Comparison of ENCODE assay signal across 10 cellular contexts in genomic region chr1:201904579-201904978, GRCh38. TPM values are rescaled to one million over a fixed set of nuclear protein-coding genes. Genes with fewer than 3 reads are reported as not detected.
A peak's percentile ranks its signal among the peaks of the same experiment; 100 is the strongest.
DNase-seq lines count a peak whose midpoint lies in the region; ATAC-seq and TF ChIP-seq lines count a peak whose summit lies in the region.
"Had no signal": no experiment of that assay in that cellular context is flagged by ENCODE, and none has a peak within 500 bp of the region (broad histone marks: within the 10 kb centered on the region; RNA-seq: fewer than 3 reads in every experiment).

No MANE protein-coding gene starts in this region.

- peaks cover 7% of the 10 kb centered on the region for H3K27me3 Mint-ChIP-seq in activated CD8-positive, alpha-beta T cell treated with anti-CD3 and anti-CD28 coated beads, Interleukin-2, amount 10 ng/mL, durations not matched to agents 7 days and 5 days (ENCODE audit: low read depth)

- no peaks in the 10 kb centered on the region for H3K36me3 ChIP-seq in lower lobe of right lung
- peaks cover 26% of the 10 kb centered on the region for H3K36me3 ChIP-seq in thoracic aorta
- H3K36me3 ChIP-seq in A673 (ENCODE audit: insufficient read depth, low read length, poor library complexity, severe bottlenecking) = no peaks in the 10 kb centered on the region

- H3K4me3 ChIP-seq in epithelial cell of esophagus (ENCODE audit: low read length) (no peak overlapping the region), lower lobe of right lung (no peak overlapping the region), thoracic aorta (no peak overlapping the region), A673 (ENCODE audit: low read depth, low read length, poor library complexity, severe bottlenecking) (no peak overlapping the region)

- no peaks in the 10 kb centered on the region for H3K36me3 Mint-ChIP-seq in activated CD8-positive, alpha-beta T cell treated with anti-CD3 and anti-CD28 coated beads, Interleukin-2, amount 10 ng/mL, durations not matched to agents 7 days and 5 days (ENCODE audit: low read depth)

- peaks cover 13% of the 10 kb centered on the region for H3K4me1 Mint-ChIP-seq in activated CD8-positive, alpha-beta T cell treated with anti-CD3 and anti-CD28 coated beads, Interleukin-2, amount 10 ng/mL, durations not matched to agents 7 days and 5 days (ENCODE audit: low read depth)

- no peak overlapping the region for H3K4me3 Mint-ChIP-seq in activated CD8-positive, alpha-beta T cell treated with anti-CD3 and anti-CD28 coated beads, Interleukin-2, amount 10 ng/mL, durations not matched to agents 7 days and 5 days

- no peaks in the 10 kb centered on the region for H3K4me1 ChIP-seq in lower lobe of right lung
- peaks cover 71 to 93% of the 10 kb centered on the region in 2 donors for H3K4me1 ChIP-seq in thoracic aorta (ENCODE audit: control insufficient read depth in 1 of 2, low read depth in 2 of 2)
- H3K4me1 ChIP-seq in A673 (ENCODE audit: insufficient read depth, low read length, poor library complexity, severe bottlenecking) = no peaks in the 10 kb centered on the region

- peak in 1 of 2 donors; percentile 35 for ATAC-seq in lower lobe of right lung
- peak; percentile 62 for ATAC-seq in thoracic aorta (ENCODE audit: insufficient number of reproducible peaks, low FRiP score, low read depth)
- no peak for ATAC-seq in activated CD8-positive, alpha-beta T cell treated with anti-CD3 and anti-CD28 coated beads, Interleukin-2, amount 10 ng/mL, durations not matched to agents 7 days and 5 days

- H3K27me3 ChIP-seq in lower lobe of right lung (ENCODE audit: low read depth) (no peaks in the 10 kb centered on the region), thoracic aorta (replicated peaks; ENCODE audit: insufficient read depth) (no peaks in the 10 kb centered on the region), A673 (replicated peaks; ENCODE audit: insufficient read depth, low read depth, low read length, poor library complexity) (no peaks in the 10 kb centered on the region)

- POLR2A ChIA-PET in A673 (lab: Charles Lee; ENCODE audit: low non-redundant PET) = no interaction called here
- POLR2A ChIA-PET in activated CD8-positive, alpha-beta T cell treated with anti-CD3 and anti-CD28 coated beads, Interleukin-2, amount 10 ng/mL, durations not matched to agents 7 days and 5 days (lab: Charles Lee) = no interaction called here

- no peaks in the 10 kb centered on the region for H3K9me3 Mint-ChIP-seq in activated CD8-positive, alpha-beta T cell treated with anti-CD3 and anti-CD28 coated beads, Interleukin-2, amount 10 ng/mL, durations not matched to agents 7 days and 5 days (ENCODE audit: insufficient read depth)

- no peak for TF ChIP-seq CTCF in epithelial cell of esophagus (IDR thresholded peaks at IDR 0.05; ENCODE audit: insufficient read depth, low read depth, low read length, missing control alignments)
- no peak for TF ChIP-seq CTCF in lower lobe of right lung (IDR thresholded peaks at IDR 0.05)
- no peak for TF ChIP-seq CTCF in thoracic aorta (IDR thresholded peaks at IDR 0.05)
- no peak for TF ChIP-seq CTCF in A673 (conservative IDR thresholded peaks at IDR 0.05; ENCODE audit: low read depth, low read length)

- DNase-seq in M059J (ENCODE audit: low read depth) (peak; percentile 94), epithelial cell of esophagus (ENCODE audit: low read depth) (peak; percentile 86), lower lobe of right lung (no peak), thoracic aorta (ENCODE audit: low spot score) (peak; percentile 63), activated gamma-delta T cell treated with Interleukin-2 at 50 U/mL for 16 hours (no peak), Kasumi-1 (lab: John Stamatoyannopoulos, UW) (no peak), A673 (ENCODE audit: low spot score) (no peak)
- no peak for DNase-seq in activated CD8-positive, alpha-beta T cell treated with anti-CD3 and anti-CD28 coated beads, Interleukin-2, amount 10 ng/mL, durations not matched to agents 7 days and 5 days
- DNase-seq: NCI-H524 treated with DMSO at 0.1 percent for 48 hours had no signal

- H3K27ac Mint-ChIP-seq in activated CD8-positive, alpha-beta T cell treated with anti-CD3 and anti-CD28 coated beads, Interleukin-2, amount 10 ng/mL, durations not matched to agents 7 days and 5 days = no peak overlapping the region

- H3K27ac ChIP-seq in lower lobe of right lung (peak overlapping the region; percentile 67), thoracic aorta (peak overlapping the region; percentile 97 to 99), A673 (ENCODE audit: low read depth, low read length, poor library complexity, severe bottlenecking) (no peak overlapping the region)

- CTCF ChIA-PET in A673 (lab: Charles Lee) = no interaction called here
- CTCF ChIA-PET in activated CD8-positive, alpha-beta T cell treated with anti-CD3 and anti-CD28 coated beads, Interleukin-2, amount 10 ng/mL, durations not matched to agents 7 days and 5 days (lab: Charles Lee) = interaction anchor here (6.0 kb wide), 1 partner anchor 8 kb away, joined by 41 read pairs; no protein-coding TSS in a partner anchor

- no peaks in the 10 kb centered on the region for H3K9me3 ChIP-seq in lower lobe of right lung
- H3K9me3 ChIP-seq in thoracic aorta = no peaks in the 10 kb centered on the region
- no peaks in the 10 kb centered on the region for H3K9me3 ChIP-seq in A673 (ENCODE audit: low read depth, low read length, poor library complexity, severe bottlenecking)

- no TSS peak for BruUV-seq in A673 (replicated peaks; lab: Mats Ljungman, UMichigan)

- intact Hi-C loops in lower lobe of right lung (cut with DNase I) = no loop called here
- intact Hi-C loops in A673 (cut with micrococcal nuclease; ENCODE audit: unreplicated experiment) = no loop called here

RNA-seq across cellular contexts. Expression of gene SHISA4, which starts 15.9 kb away (rescaled TPM):
- 63.9 and 64.2 TPM in 2 replicates for total RNA-seq in M059J (2014; rRNA removed; shearing (Covaris generic))
- total RNA-seq in lower lobe of right lung = 7.8 TPM
- total RNA-seq in thoracic aorta = 100 to 1,000 TPM in 1 of 2 donors, 10 to 100 TPM in 1; 38.9 to 115 TPM
- total RNA-seq in A673 (2021) = 1.2 and 2.6 TPM in 2 replicates
- under 1 TPM in 1 of 2 experiments, not detected in 1; 0.55 TPM for total RNA-seq in activated CD8-positive, alpha-beta T cell treated with anti-CD3 and anti-CD28 coated beads, Interleukin-2, amount 10 ng/mL, durations not matched to agents 7 days and 5 days

RNA-seq across cellular contexts. Expression of gene LMOD1, which starts 41.8 kb away (rescaled TPM):
- total RNA-seq in M059J (2014; rRNA removed; shearing (Covaris generic)) = 4.7 and 6.0 TPM in 2 replicates
- 24.2 TPM for total RNA-seq in lower lobe of right lung
- total RNA-seq in thoracic aorta = 100 to 1,000 TPM; 638 to 761 TPM
- 0.20 TPM in 1 of 2 replicates, not detected in the other for total RNA-seq in A673 (2021)
- not detected for total RNA-seq in activated CD8-positive, alpha-beta T cell treated with anti-CD3 and anti-CD28 coated beads, Interleukin-2, amount 10 ng/mL, durations not matched to agents 7 days and 5 days
- total RNA-seq: mononuclear cell had no signal

RNA-seq across cellular contexts. Expression of gene TIMM17A, which starts 50.7 kb away (rescaled TPM):
- total RNA-seq in M059J (2014; rRNA removed; shearing (Covaris generic)) = 85.0 and 113 TPM in 2 replicates
- total RNA-seq in lower lobe of right lung = 28.5 TPM
- total RNA-seq in thoracic aorta = 10 to 100 TPM; 29.6 to 44.7 TPM
- total RNA-seq in A673 (2021) = 111 and 112 TPM in 2 replicates
- total RNA-seq in activated CD8-positive, alpha-beta T cell treated with anti-CD3 and anti-CD28 coated beads, Interleukin-2, amount 10 ng/mL, durations not matched to agents 7 days and 5 days = 10 to 100 TPM; 51.4 to 54.0 TPM

Comparison
In these comparisons a context has a peak if more than half of its experiments do, and no peak if none do; other contexts are left out.
1. DNase-seq: peak in M059J (single experiment), epithelial cell of esophagus (single experiment) and thoracic aorta (single experiment); none in lower lobe of right lung (single experiment), activated gamma-delta T cell treated with Interleukin-2 at 50 U/mL for 16 hours (single experiment), Kasumi-1 (0 of 2), A673 (single experiment) and activated CD8-positive, alpha-beta T cell treated with anti-CD3 and anti-CD28 coated beads, Interleukin-2, amount 10 ng/mL, durations not matched to agents 7 days and 5 days (single experiment).
2. RNA of gene LMOD1, which starts 41.8 kb away (total RNA-seq): 638 to 761 TPM in thoracic aorta; 24.2 TPM in lower lobe of right lung (single experiment), 4.7 to 6.0 TPM in M059J, not detected in activated CD8-positive, alpha-beta T cell treated with anti-CD3 and anti-CD28 coated beads, Interleukin-2, amount 10 ng/mL, durations not matched to agents 7 days and 5 days and 0.20 TPM in A673; every median in the first group is over 10 times any median in the second.